1 cellular context compared by ENCODE assay signal in genomic region chr2:38147333-38148121, GRCh38.
TF ChIP-seq lines count a peak whose summit lies in the region.

No MANE protein-coding gene starts in this region.

TF ChIP-seq in IMR-90, 13 proteins besides CTCF, POLR2A, EP300 and RAD21 (continued from another document):
- TF ChIP-seq USF2 (IDR thresholded peaks at IDR 0.05; ENCODE audit: low read depth, low read length) (no peak), MAFK (IDR thresholded peaks at IDR 0.05; ENCODE audit: low read depth, low read length) (no peak), CEBPB (IDR thresholded peaks at IDR 0.05; ENCODE audit: low read depth, low read length) (no peak), RCOR1 (IDR thresholded peaks at IDR 0.05; ENCODE audit: insufficient replicate concordance, low read length) (no peak), CHD1 (IDR thresholded peaks at IDR 0.05; ENCODE audit: low read depth, low read length) (no peak), SMC3 (IDR thresholded peaks at IDR 0.05; ENCODE audit: low read depth, low read length) (no peak), FOS (IDR thresholded peaks at IDR 0.05; ENCODE audit: low read depth, low read length) (no peak), RFX5 (IDR thresholded peaks at IDR 0.05; ENCODE audit: low read depth, low read length) (no peak), MXI1 (IDR thresholded peaks at IDR 0.05; ENCODE audit: borderline replicate concordance, low read depth, low read length) (no peak)
